21 cellular contexts compared by ENCODE assay signal in the genomic region with DNA sequence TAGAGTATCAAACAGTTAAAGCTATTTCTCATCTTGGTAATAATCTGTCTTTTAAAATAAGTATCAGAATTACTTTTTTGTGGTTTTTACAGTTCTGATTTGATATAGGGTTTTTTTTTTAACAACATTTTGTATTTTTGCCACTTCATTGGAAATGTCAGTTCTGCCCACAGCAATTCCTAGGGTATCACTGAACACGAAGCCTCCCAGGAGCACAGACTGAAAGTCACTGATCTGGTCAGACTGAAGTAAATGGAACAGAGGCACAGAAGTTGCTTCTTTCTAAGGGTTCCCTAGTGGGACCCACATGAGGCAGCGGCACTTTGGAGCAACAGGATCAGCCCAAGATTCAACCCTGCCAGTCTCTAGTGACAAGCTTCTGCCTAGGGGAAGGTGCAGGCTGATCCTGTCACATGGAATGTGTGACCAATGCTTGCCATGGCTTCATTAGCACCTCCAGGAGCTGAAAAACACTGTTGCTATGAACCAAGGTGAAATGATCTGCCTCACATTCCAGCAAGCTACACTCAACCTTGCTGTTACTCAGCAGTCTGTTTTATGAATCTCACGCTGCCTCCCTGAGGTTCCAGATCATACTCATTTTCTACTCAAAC.
DNase-seq lines count a peak whose midpoint lies in the region; ATAC-seq and TF ChIP-seq lines count a peak whose summit lies in the region.
"Had no signal": no experiment of that assay in that cellular context is flagged by ENCODE, and none has a peak within 500 bp of the region (broad histone marks: within the 10 kb centered on the region; RNA-seq: fewer than 3 reads in every experiment).

No MANE protein-coding gene starts in this region.

- H2BK15ac ChIP-seq in mesendoderm (replicated peaks; ENCODE audit: low read depth) = no peak overlapping the region

- no peak overlapping the region for H4K5ac ChIP-seq in mesendoderm (ENCODE audit: low read length)

- no peak overlapping the region for H4K8ac ChIP-seq in mesendoderm (ENCODE audit: low read depth, low read length)

- DNase-seq in Right ventricle myocardium superior (no peak), right atrium auricular region (ENCODE audit: low spot score) (no peak), endodermal cell (peak; percentile 54), mesendoderm (peak; percentile 80), BE2C (no peak)
- DNase-seq in stimulated activated naive B cell treated with anti-CD40 and anti-IgM and Interleukin-4, amounts not matched to agents 10 μg/mL and 1 μg/mL and 100 μg/mL, for 72 hours = no peak
- DNase-seq: AML-193, EL, HCEC 1CT, NCI-H1694, NCI-H2081, NCI-H2171, NCI-H345, NCI-H524, NCI-H82, Peyer's patch had no signal

- no peak overlapping the region for H2AK5ac ChIP-seq in mesendoderm (ENCODE audit: low read length)

- no peak for TF ChIP-seq CTCF in right atrium auricular region (IDR thresholded peaks at IDR 0.05)
- TF ChIP-seq CTCF in endodermal cell (conservative IDR thresholded peaks at IDR 0.05) = no peak
- TF ChIP-seq CTCF in BE2C (IDR thresholded peaks at IDR 0.05; ENCODE audit: low read depth, low read length) = no peak

- no peak overlapping the region for H3K56ac ChIP-seq in mesendoderm (ENCODE audit: low read length)

- no peaks in the 10 kb centered on the region for H3K79me1 ChIP-seq in mesendoderm (ENCODE audit: low read length)

- no peaks in the 10 kb centered on the region for H3K36me3 Mint-ChIP-seq in endodermal cell (ENCODE audit: low read depth)
- H3K36me3 Mint-ChIP-seq in stimulated activated naive B cell treated with anti-CD40 and anti-IgM and Interleukin-4, amounts not matched to agents 10 μg/mL and 1 μg/mL and 100 μg/mL, for 72 hours = no peaks in the 10 kb centered on the region
- H3K36me3 Mint-ChIP-seq: CD14-positive monocyte, IgD-negative memory B cell had no signal

- H3K36me3 ChIP-seq in right atrium auricular region (no peaks in the 10 kb centered on the region), endodermal cell (ENCODE audit: control insufficient read depth, insufficient read depth, low read length) (no peaks in the 10 kb centered on the region), mesendoderm (ENCODE audit: control insufficient read depth, insufficient read depth, low read length) (no peaks in the 10 kb centered on the region), BE2C (no peaks in the 10 kb centered on the region)
- H3K36me3 ChIP-seq: Peyer's patch, SJSA1 had no signal

- H2BK120ac ChIP-seq in mesendoderm (ENCODE audit: low read depth, low read length) = no peak overlapping the region

- ATAC-seq in Right ventricle myocardium superior (ENCODE audit: poor library complexity) (peak; percentile 84), HG03439 (IDR thresholded peaks at IDR 0.05; ENCODE audit: unreplicated experiment) (no peak), GM19467 (IDR thresholded peaks at IDR 0.05; ENCODE audit: unreplicated experiment) (no peak)
- peak; percentile 60 to 67 for ATAC-seq in stimulated activated naive B cell treated with anti-CD40 and anti-IgM and Interleukin-4, amounts not matched to agents 10 μg/mL and 1 μg/mL and 100 μg/mL, for 72 hours (replicated peaks)

- H3K4me1 ChIP-seq in right atrium auricular region (peaks cover 0 to 6% of the 10 kb centered on the region in 2 donors), endodermal cell (ENCODE audit: control insufficient read depth, insufficient read depth, low read length) (no peaks in the 10 kb centered on the region), mesendoderm (ENCODE audit: control insufficient read depth, low read depth, low read length) (no peaks in the 10 kb centered on the region), BE2C (no peaks in the 10 kb centered on the region)
- H3K4me1 ChIP-seq: Peyer's patch, SJSA1 had no signal

- H3K27me3 ChIP-seq in right atrium auricular region (no peaks in the 10 kb centered on the region), endodermal cell (ENCODE audit: control insufficient read depth, insufficient read depth, low read length, poor library complexity, severe bottlenecking) (no peaks in the 10 kb centered on the region), mesendoderm (ENCODE audit: insufficient read depth, low read length, poor library complexity) (no peaks in the 10 kb centered on the region), BE2C (no peaks in the 10 kb centered on the region)
- H3K27me3 ChIP-seq: Peyer's patch, SJSA1 had no signal

- H3K79me2 ChIP-seq in mesendoderm (ENCODE audit: control insufficient read depth, insufficient read depth, low read length) = no peaks in the 10 kb centered on the region

- H3K9me3 ChIP-seq in right atrium auricular region (no peaks in the 10 kb centered on the region), endodermal cell (ENCODE audit: control insufficient read depth, low read length) (no peaks in the 10 kb centered on the region), BE2C (no peaks in the 10 kb centered on the region)
- H3K9me3 ChIP-seq: Peyer's patch, SJSA1 had no signal

- no peak overlapping the region for H3K23ac ChIP-seq in mesendoderm (ENCODE audit: low read length)

- no peak overlapping the region for H3K27ac ChIP-seq in right atrium auricular region
- H3K27ac ChIP-seq in endodermal cell (ENCODE audit: low read depth, low read length) = no peak overlapping the region
- no peak overlapping the region for H3K27ac ChIP-seq in mesendoderm (ENCODE audit: low read depth, low read length)
- H3K27ac ChIP-seq: Peyer's patch, SJSA1 had no signal

- 87 to 91% methylated on average over 3 of the region's 3 CpGs for WGBS in endodermal cell (ENCODE audit: insufficient coverage in 1 of 2, insufficient read length in 1 of 2), 2 experiments
- WGBS in mesendoderm (ENCODE audit: extremely low coverage, insufficient coverage, low lambda C conversion rate) = no CpG with 5 or more reads among the region's 3 CpGs

- intact Hi-C loops in Right ventricle myocardium superior (cut with DNase I) = no loop called here

- no peak overlapping the region for H3K4me2 ChIP-seq in mesendoderm (ENCODE audit: low read length)

- H3K27me3 Mint-ChIP-seq in endodermal cell (ENCODE audit: insufficient read depth) = no peaks in the 10 kb centered on the region
- peaks cover 0 to 4% of the 10 kb centered on the region in 2 donors for H3K27me3 Mint-ChIP-seq in stimulated activated naive B cell treated with anti-CD40 and anti-IgM and Interleukin-4, amounts not matched to agents 10 μg/mL and 1 μg/mL and 100 μg/mL, for 72 hours
- H3K27me3 Mint-ChIP-seq: IgD-negative memory B cell had no signal

- H3K4me3 ChIP-seq in right atrium auricular region = no peak overlapping the region
- no peak overlapping the region for H3K4me3 ChIP-seq in endodermal cell (ENCODE audit: low read length)
- H3K4me3 ChIP-seq in mesendoderm (ENCODE audit: low read length) = no peak overlapping the region
- no peak overlapping the region for H3K4me3 ChIP-seq in BE2C (ENCODE audit: low read depth, low read length)
- H3K4me3 ChIP-seq: Peyer's patch, SJSA1 had no signal

- no peak overlapping the region for H3K4me3 Mint-ChIP-seq in endodermal cell
- no peak overlapping the region for H3K4me3 Mint-ChIP-seq in stimulated activated naive B cell treated with anti-CD40 and anti-IgM and Interleukin-4, amounts not matched to agents 10 μg/mL and 1 μg/mL and 100 μg/mL, for 72 hours
- H3K4me3 Mint-ChIP-seq: CD14-positive monocyte, IgD-negative memory B cell had no signal

- H3K9ac ChIP-seq in endodermal cell (ENCODE audit: extremely low read depth, low read length, poor library complexity, severe bottlenecking) (no peak overlapping the region), mesendoderm (ENCODE audit: low read length) (no peak overlapping the region)

- H3K4me1 Mint-ChIP-seq in endodermal cell = no peaks in the 10 kb centered on the region
- H3K4me1 Mint-ChIP-seq in stimulated activated naive B cell treated with anti-CD40 and anti-IgM and Interleukin-4, amounts not matched to agents 10 μg/mL and 1 μg/mL and 100 μg/mL, for 72 hours = peaks cover 7 to 10% of the 10 kb centered on the region in 2 donors
- H3K4me1 Mint-ChIP-seq: CD14-positive monocyte, IgD-negative memory B cell had no signal

- H3K4ac ChIP-seq in mesendoderm (ENCODE audit: low read depth, low read length) = no peak overlapping the region

- H3K18ac ChIP-seq in mesendoderm (ENCODE audit: low read length) = no peak overlapping the region

- no peaks in the 10 kb centered on the region for H3K9me3 Mint-ChIP-seq in endodermal cell
- no peaks in the 10 kb centered on the region for H3K9me3 Mint-ChIP-seq in stimulated activated naive B cell treated with anti-CD40 and anti-IgM and Interleukin-4, amounts not matched to agents 10 μg/mL and 1 μg/mL and 100 μg/mL, for 72 hours
- H3K9me3 Mint-ChIP-seq: CD14-positive monocyte, IgD-negative memory B cell had no signal

- H3K27ac Mint-ChIP-seq in endodermal cell = no peak overlapping the region
- no peak overlapping the region for H3K27ac Mint-ChIP-seq in stimulated activated naive B cell treated with anti-CD40 and anti-IgM and Interleukin-4, amounts not matched to agents 10 μg/mL and 1 μg/mL and 100 μg/mL, for 72 hours
- H3K27ac Mint-ChIP-seq: CD14-positive monocyte, IgD-negative memory B cell had no signal

- no peak overlapping the region for H2BK5ac ChIP-seq in mesendoderm (ENCODE audit: low read length)

Comparison
In these comparisons a context has a peak if more than half of its experiments do, and no peak if none do; other contexts are left out.
1. ATAC-seq: peak in Right ventricle myocardium superior (single experiment) and stimulated activated naive B cell treated with anti-CD40 and anti-IgM and Interleukin-4, amounts not matched to agents 10 μg/mL and 1 μg/mL and 100 μg/mL, for 72 hours (2 of 2); none in HG03439 (single experiment) and GM19467 (single experiment).
2. DNase-seq: peak in endodermal cell (single experiment) and mesendoderm (single experiment); none in Right ventricle myocardium superior (single experiment), right atrium auricular region (single experiment), stimulated activated naive B cell treated with anti-CD40 and anti-IgM and Interleukin-4, amounts not matched to agents 10 μg/mL and 1 μg/mL and 100 μg/mL, for 72 hours (single experiment) and BE2C (single experiment).